In genomic region chrX:65674351-65674893, GRCh38 we compare ENCODE assay signal across 11 cellular contexts. TPM values are rescaled to one million over a fixed set of nuclear protein-coding genes. Genes with fewer than 3 reads are reported as not detected.
DNase-seq lines count a peak whose midpoint lies in the region; ATAC-seq and TF ChIP-seq lines count a peak whose summit lies in the region.
"Had no signal": no experiment of that assay in that cellular context is flagged by ENCODE, and none has a peak within 500 bp of the region (broad histone marks: within the 10 kb centered on the region; RNA-seq: fewer than 3 reads in every experiment).

No MANE protein-coding gene starts in this region.

- H3K4me1 ChIP-seq in A673 (ENCODE audit: insufficient read depth, low read length, poor library complexity, severe bottlenecking), result peaks cover 26% of the 10 kb centered on the region
- peaks cover 35% of the 10 kb centered on the region for H3K4me1 ChIP-seq in mammary epithelial cell (ENCODE audit: insufficient read depth, low read length)
- peaks cover 6 to 8% of the 10 kb centered on the region in 2 donors for H3K4me1 ChIP-seq in mucosa of rectum (ENCODE audit: control insufficient read depth in 2 of 2, insufficient read depth in 2 of 2, low read length in 2 of 2)
- H3K4me1 ChIP-seq in endodermal cell (ENCODE audit: control insufficient read depth, insufficient read depth, low read length), result no peaks in the 10 kb centered on the region

- ATAC-seq in GM21528 (IDR thresholded peaks at IDR 0.05; ENCODE audit: low FRiP score, unreplicated experiment), result no peak

- H3K27me3 Mint-ChIP-seq in IgD-negative memory B cell (no peaks in the 10 kb centered on the region), endodermal cell (ENCODE audit: insufficient read depth) (no peaks in the 10 kb centered on the region)

- in situ Hi-C loops in mammary epithelial cell (cut with MboI; ENCODE audit: low sequenced_read_pairs in 2 of 2), result no loop called here

- no peak overlapping the region for H2AFZ ChIP-seq in mammary epithelial cell (ENCODE audit: low read depth, low read length)

- 69% methylated on average over 4 of the region's 4 CpGs for WGBS in mammary epithelial cell (ENCODE audit: low coverage, missing lambda C conversion rate)
- WGBS in endodermal cell (ENCODE audit: insufficient coverage in 1 of 2, insufficient read length in 1 of 2), 2 experiments, result 97% methylated on average over 3 of the region's 4 CpGs; no CpG with 5 or more reads in 1 of the 2 experiments

- H3K27ac ChIP-seq in A673 (ENCODE audit: low read depth, low read length, poor library complexity, severe bottlenecking) (peak overlapping the region; percentile 42), mammary epithelial cell (ENCODE audit: insufficient read depth, low read depth, low read length) (peak overlapping the region; percentile 18), mucosa of rectum (ENCODE audit: low read depth in 2 of 2, low read length in 2 of 2) (peak overlapping the region; percentile 37 to 40), endodermal cell (ENCODE audit: low read depth, low read length) (no peak overlapping the region)

- BruUV-seq in A673 (replicated peaks; lab: Mats Ljungman, UMichigan) (no TSS peak), mammary epithelial cell (replicated peaks; lab: Mats Ljungman, UMichigan) (no TSS peak)

- intact Hi-C loops in A673 (cut with micrococcal nuclease; ENCODE audit: unreplicated experiment) (no loop called here), mammary epithelial cell (cut with micrococcal nuclease) (no loop called here)

- H3K4me3 ChIP-seq in A673 (ENCODE audit: low read depth, low read length, poor library complexity, severe bottlenecking) (no peak overlapping the region), mammary epithelial cell (replicated peaks in 1 of 3; ENCODE audit: insufficient read depth in 1 of 3, low read depth in 2 of 3, low read length in 3 of 3) (no peak overlapping the region), mucosa of rectum (ENCODE audit: low read length in 2 of 2) (peak overlapping the region in 1 of 2 donors; percentile 37), endodermal cell (ENCODE audit: low read length) (no peak overlapping the region), MG63 (no peak overlapping the region)

- H3K4me3 Mint-ChIP-seq in IgD-negative memory B cell (peak overlapping the region; percentile 62 to 85 (median 72)), endodermal cell (no peak overlapping the region)

- H3K27ac Mint-ChIP-seq in IgD-negative memory B cell, result peak overlapping the region; percentile 25 to 74 (median 32)
- no peak overlapping the region for H3K27ac Mint-ChIP-seq in endodermal cell

- peaks cover 49 to 63% (median 57%) of the 10 kb centered on the region in 3 donors for H3K4me1 Mint-ChIP-seq in IgD-negative memory B cell
- H3K4me1 Mint-ChIP-seq in endodermal cell, result peaks cover 11% of the 10 kb centered on the region

- H3K9me3 ChIP-seq in A673 (ENCODE audit: low read depth, low read length, poor library complexity, severe bottlenecking) (no peaks in the 10 kb centered on the region), mammary epithelial cell (replicated peaks; ENCODE audit: insufficient read depth, low read length) (no peaks in the 10 kb centered on the region), mucosa of rectum (ENCODE audit: control insufficient read depth in 2 of 2, low read length in 2 of 2) (no peaks in the 10 kb centered on the region), endodermal cell (ENCODE audit: control insufficient read depth, low read length) (no peaks in the 10 kb centered on the region), MG63 (no peaks in the 10 kb centered on the region)

- DNase-seq in A673 (ENCODE audit: low spot score), result no peak
- DNase-seq in mammary epithelial cell, result peak; percentile 29
- no peak for DNase-seq in NK-92 (lab: John Stamatoyannopoulos, UW; ENCODE audit: unreplicated experiment)
- no peak for DNase-seq in endodermal cell
- no peak for DNase-seq in MG63
- DNase-seq: left cardiac atrium; NCI-H226; stimulated activated CD4-positive, alpha-beta T cell treated with anti-CD3 and anti-CD28 coated beads, Interleukin-4, amount 100 ng/mL, for 4 hours had no signal

- POLR2A ChIA-PET in A673 (lab: Charles Lee; ENCODE audit: low non-redundant PET), result no interaction called here

- H3K9me3 Mint-ChIP-seq in IgD-negative memory B cell, result no peaks in the 10 kb centered on the region
- peaks cover 52% of the 10 kb centered on the region for H3K9me3 Mint-ChIP-seq in endodermal cell

- H3K9ac ChIP-seq in mammary epithelial cell (ENCODE audit: insufficient read depth, low read length) (no peak overlapping the region), mucosa of rectum (ENCODE audit: low read depth in 1 of 2, low read length in 2 of 2) (peak overlapping the region in 1 of 2 donors; percentile 5), endodermal cell (ENCODE audit: extremely low read depth, low read length, poor library complexity, severe bottlenecking) (no peak overlapping the region)

- H4K20me1 ChIP-seq in mammary epithelial cell (ENCODE audit: insufficient read depth, low read length), result no peaks in the 10 kb centered on the region

- H3K79me2 ChIP-seq in mammary epithelial cell (ENCODE audit: insufficient read depth, low read length), result peaks cover 96% of the 10 kb centered on the region

- H3K36me3 ChIP-seq in A673 (ENCODE audit: insufficient read depth, low read length, poor library complexity, severe bottlenecking), result no peaks in the 10 kb centered on the region
- no peaks in the 10 kb centered on the region for H3K36me3 ChIP-seq in mammary epithelial cell (ENCODE audit: insufficient read depth, low read length)
- H3K36me3 ChIP-seq in mucosa of rectum (ENCODE audit: control insufficient read depth in 2 of 2, insufficient read depth in 2 of 2, low read length in 2 of 2), result no peaks in the 10 kb centered on the region
- H3K36me3 ChIP-seq in endodermal cell (ENCODE audit: control insufficient read depth, insufficient read depth, low read length), result peaks cover 29% of the 10 kb centered on the region
- H3K36me3 ChIP-seq in MG63, result peaks cover 15% of the 10 kb centered on the region

- H3K36me3 Mint-ChIP-seq in IgD-negative memory B cell, result peaks cover 8% of the 10 kb centered on the region
- H3K36me3 Mint-ChIP-seq in endodermal cell (ENCODE audit: low read depth), result peaks cover 5% of the 10 kb centered on the region

- CTCF ChIA-PET in A673 (lab: Charles Lee) (no interaction called here), mammary epithelial cell (lab: Charles Lee; ENCODE audit: low non-redundant PET) (no interaction called here)

- no peaks in the 10 kb centered on the region for H3K27me3 ChIP-seq in A673 (replicated peaks; ENCODE audit: insufficient read depth, low read depth, low read length, poor library complexity)
- no peaks in the 10 kb centered on the region for H3K27me3 ChIP-seq in mammary epithelial cell (ENCODE audit: insufficient read depth, low read length)
- no peaks in the 10 kb centered on the region for H3K27me3 ChIP-seq in mucosa of rectum (ENCODE audit: control insufficient read depth in 2 of 2, insufficient read depth in 2 of 2, low read length in 2 of 2)
- no peaks in the 10 kb centered on the region for H3K27me3 ChIP-seq in endodermal cell (ENCODE audit: control insufficient read depth, insufficient read depth, low read length, poor library complexity, severe bottlenecking)
- H3K27me3 ChIP-seq in MG63, result no peaks in the 10 kb centered on the region

- H3K4me2 ChIP-seq in mammary epithelial cell (ENCODE audit: insufficient read depth, low read depth, low read length), result peak overlapping the region; percentile 35

- TF ChIP-seq CTCF in A673 (conservative IDR thresholded peaks at IDR 0.05; ENCODE audit: low read depth, low read length) (no peak), mammary epithelial cell (conservative IDR thresholded peaks at IDR 0.05 in 1 of 2, IDR thresholded peaks at IDR 0.05 in 1 of 2; ENCODE audit: extremely low read depth in 1 of 2, insufficient read depth in 1 of 2, low read depth in 1 of 2, low read length in 2 of 2) (no peak), endodermal cell (conservative IDR thresholded peaks at IDR 0.05) (no peak)

- dilution Hi-C loops in mammary epithelial cell (cut with HindIII; ENCODE audit: low sequenced_read_pairs), result no loop called here

RNA-seq across cellular contexts. Expression of gene MSN, which starts 7.0 kb away (rescaled TPM):
- total RNA-seq in A673 (2021), result 415 and 468 TPM in 2 replicates
- polyA plus RNA-seq in IgD-negative memory B cell, result 498 TPM
- 100 to 1,000 TPM; 261 to 317 TPM for total RNA-seq in mammary epithelial cell
- polyA plus RNA-seq in mammary epithelial cell, result 374 TPM
- 640 TPM for polyA minus RNA-seq in mammary epithelial cell
- 100 to 1,000 TPM; 141 to 188 TPM for total RNA-seq in endodermal cell
- 193 TPM for polyA plus RNA-seq in endodermal cell (2013, experiment 1 of 2)
- 187 TPM for polyA plus RNA-seq in endodermal cell (2013, experiment 2 of 2)
- 303 and 315 TPM in 2 replicates for total RNA-seq in MG63 (2014; rRNA removed; shearing (Covaris generic); ENCODE audit: low replicate concordance)
